8 cellular contexts compared by ENCODE assay signal in genomic region chr1:224329842-224330753, GRCh38. TPM values are rescaled to one million over a fixed set of nuclear protein-coding genes. Genes with fewer than 3 reads are reported as not detected.
DNase-seq lines count a peak whose midpoint lies in the region; ATAC-seq and TF ChIP-seq lines count a peak whose summit lies in the region.

TSS of gene NVL (minus strand) at chr1:224330172. CDS start at chr1:224330127, 45 bp downstream.

- TF ChIP-seq CTCF in natural killer cell (IDR thresholded peaks at IDR 0.05), result no peak

- TF ChIP-seq POLR2A in Raji (IDR thresholded peaks at IDR 0.05; ENCODE audit: insufficient read depth, low read depth, low read length), result peak; percentile 84

- peak within 1 kb of the TSS; percentile 98 for H3K27ac Mint-ChIP-seq in activated T-helper 2 cell treated with anti-CD3 and anti-CD28 coated beads, Interferon-gamma antibody, Interleukin-2, Interleukin-4, amounts not matched to agents 10 μg/mL and 5 μg/mL and 100 μg/mL, durations not matched to agents 14 hours and 24 hours and 36 hours
- H3K27ac Mint-ChIP-seq in natural killer cell, result peak within 1 kb of the TSS; percentile 99

- DNase-seq in ELR (ENCODE audit: low read depth), result peak; percentile 95
- DNase-seq in H7, result peak; percentile 89
- DNase-seq in M059J (ENCODE audit: low read depth), result peak; percentile 92
- peak; percentile 74 for DNase-seq in activated T-helper 2 cell treated with anti-CD3 and anti-CD28 coated beads, Interferon-gamma antibody, Interleukin-2, Interleukin-4, amounts not matched to agents 10 μg/mL and 5 μg/mL and 100 μg/mL, durations not matched to agents 14 hours and 24 hours and 36 hours (ENCODE audit: low spot score)
- peak; percentile 86 for DNase-seq in fibroblast of peridontal ligament (ENCODE audit: extremely low read depth)
- DNase-seq in natural killer cell, result peak; percentile 74
- peak; percentile 59 to 88 (median 79) for DNase-seq in stimulated activated naive CD4-positive, alpha-beta T cell (lab: John Stamatoyannopoulos, UW)

- peaks cover 43% of the 10 kb centered on the region for H3K4me1 Mint-ChIP-seq in activated T-helper 2 cell treated with anti-CD3 and anti-CD28 coated beads, Interferon-gamma antibody, Interleukin-2, Interleukin-4, amounts not matched to agents 10 μg/mL and 5 μg/mL and 100 μg/mL, durations not matched to agents 14 hours and 24 hours and 36 hours (ENCODE audit: low read depth)
- H3K4me1 Mint-ChIP-seq in natural killer cell, result peaks cover 50% of the 10 kb centered on the region in 2 donors

- peak; percentile 89 to 92 (median 90) for ATAC-seq in natural killer cell

- H3K36me3 Mint-ChIP-seq in activated T-helper 2 cell treated with anti-CD3 and anti-CD28 coated beads, Interferon-gamma antibody, Interleukin-2, Interleukin-4, amounts not matched to agents 10 μg/mL and 5 μg/mL and 100 μg/mL, durations not matched to agents 14 hours and 24 hours and 36 hours (ENCODE audit: low read depth), result peaks cover 12% of the 10 kb centered on the region
- H3K36me3 Mint-ChIP-seq in natural killer cell, result no peaks in the 10 kb centered on the region

- H3K4me3 Mint-ChIP-seq in activated T-helper 2 cell treated with anti-CD3 and anti-CD28 coated beads, Interferon-gamma antibody, Interleukin-2, Interleukin-4, amounts not matched to agents 10 μg/mL and 5 μg/mL and 100 μg/mL, durations not matched to agents 14 hours and 24 hours and 36 hours (ENCODE audit: low read depth), result peak within 1 kb of the TSS; percentile 97
- H3K4me3 Mint-ChIP-seq in natural killer cell, result peak within 1 kb of the TSS; percentile 98

- H3K9me3 Mint-ChIP-seq in activated T-helper 2 cell treated with anti-CD3 and anti-CD28 coated beads, Interferon-gamma antibody, Interleukin-2, Interleukin-4, amounts not matched to agents 10 μg/mL and 5 μg/mL and 100 μg/mL, durations not matched to agents 14 hours and 24 hours and 36 hours, result no peaks in the 10 kb centered on the region
- H3K9me3 Mint-ChIP-seq in natural killer cell, result no peaks in the 10 kb centered on the region

- H3K36me3 ChIP-seq in H7 (replicated peaks; ENCODE audit: control insufficient read depth, insufficient read depth, low read length), result no peaks in the 10 kb centered on the region

- peak within 1 kb of the TSS; percentile 91 for H3K4me3 ChIP-seq in H7 (ENCODE audit: insufficient read depth, low read depth, low read length)

- intact Hi-C loops in activated T-helper 2 cell treated with anti-CD3 and anti-CD28 coated beads, Interferon-gamma antibody, Interleukin-2, Interleukin-4, amounts not matched to agents 10 μg/mL and 5 μg/mL and 100 μg/mL, durations not matched to agents 14 hours and 24 hours and 36 hours (cut with micrococcal nuclease), result loop anchor here (1.0 to 10.0 kb wide), 7 partner anchors 63 to 628 kb away; no protein-coding TSS in a partner anchor
- intact Hi-C loops in natural killer cell (cut with micrococcal nuclease), result loop anchor here (1.0 to 2.0 kb wide), 2 partner anchors 26 to 129 kb away; partner anchors contain the start of gene CNIH4

- no peaks in the 10 kb centered on the region for H3K27me3 ChIP-seq in H7 (ENCODE audit: control insufficient read depth, insufficient read depth, low read length)

- no peaks in the 10 kb centered on the region for H3K27me3 Mint-ChIP-seq in activated T-helper 2 cell treated with anti-CD3 and anti-CD28 coated beads, Interferon-gamma antibody, Interleukin-2, Interleukin-4, amounts not matched to agents 10 μg/mL and 5 μg/mL and 100 μg/mL, durations not matched to agents 14 hours and 24 hours and 36 hours (ENCODE audit: low read depth)
- H3K27me3 Mint-ChIP-seq in natural killer cell (ENCODE audit: low read depth in 2 of 2), result no peaks in the 10 kb centered on the region

RNA-seq across cellular contexts. Expression of gene NVL, which starts in this region (rescaled TPM):
- total RNA-seq in H7 (2014; rRNA removed; shearing (Covaris generic)), result 49.3 and 60.3 TPM in 2 replicates
- 29.8 and 33.5 TPM in 2 replicates for total RNA-seq in M059J (2014; rRNA removed; shearing (Covaris generic))
- total RNA-seq in activated T-helper 2 cell treated with anti-CD3 and anti-CD28 coated beads, Interferon-gamma antibody, Interleukin-2, Interleukin-4, amounts not matched to agents 10 μg/mL and 5 μg/mL and 100 μg/mL, durations not matched to agents 14 hours and 24 hours and 36 hours, result 38.4 and 39.0 TPM in 2 replicates
- 10 to 100 TPM; 28.1 to 39.5 (median 32.4) TPM for total RNA-seq in natural killer cell

Comparison
In these comparisons a context has a peak if more than half of its experiments do, and no peak if none do; other contexts are left out.
1. Peak in every context shown above with its lines: DNase-seq, ATAC-seq and H3K4me3 ChIP-seq.